ENCODE assay signal across 1 cellular context in genomic region chr5:91383027-91383955, GRCh38.
TF ChIP-seq lines count a peak whose summit lies in the region.

Gene ARRDC3 (minus strand): TSS chr5:91383317. CDS start chr5:91383092, 225 bp downstream.

TF ChIP-seq in SK-N-SH, 30 proteins besides CTCF, POLR2A, EP300 and RAD21 (continued from another document):
- TF ChIP-seq, protein P1, sequence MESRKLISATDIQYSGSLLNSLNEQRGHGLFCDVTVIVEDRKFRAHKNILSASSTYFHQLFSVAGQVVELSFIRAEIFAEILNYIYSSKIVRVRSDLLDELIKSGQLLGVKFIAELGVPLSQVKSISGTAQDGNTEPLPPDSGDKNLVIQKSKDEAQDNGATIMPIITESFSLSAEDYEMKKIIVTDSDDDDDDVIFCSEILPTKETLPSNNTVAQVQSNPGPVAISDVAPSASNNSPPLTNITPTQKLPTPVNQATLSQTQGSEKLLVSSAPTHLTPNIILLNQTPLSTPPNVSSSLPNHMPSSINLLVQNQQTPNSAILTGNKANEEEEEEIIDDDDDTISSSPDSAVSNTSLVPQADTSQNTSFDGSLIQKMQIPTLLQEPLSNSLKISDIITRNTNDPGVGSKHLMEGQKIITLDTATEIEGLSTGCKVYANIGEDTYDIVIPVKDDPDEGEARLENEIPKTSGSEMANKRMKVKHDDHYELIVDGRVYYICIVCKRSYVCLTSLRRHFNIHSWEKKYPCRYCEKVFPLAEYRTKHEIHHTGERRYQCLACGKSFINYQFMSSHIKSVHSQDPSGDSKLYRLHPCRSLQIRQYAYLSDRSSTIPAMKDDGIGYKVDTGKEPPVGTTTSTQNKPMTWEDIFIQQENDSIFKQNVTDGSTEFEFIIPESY (IDR thresholded peaks at IDR 0.05; ENCODE audit: borderline replicate concordance, low read depth) = 0 out of 2 replicates have a peak, but pooled peaks have one; percentile 3
- TF ChIP-seq POLR2AphosphoS5 (IDR thresholded peaks at IDR 0.05; ENCODE audit: low read depth, low read length) = peak; percentile 100
- TF ChIP-seq GATA2 (CRISPR knock-in tag; IDR thresholded peaks at IDR 0.05) = peak; percentile 33
- 0 out of 2 replicates have a peak, but pooled peaks have one; percentile 44 for TF ChIP-seq RFX5 (IDR thresholded peaks at IDR 0.05; ENCODE audit: low read length)
